Comparison of ENCODE assay signal across 9 cellular contexts in genomic region chr4:142567199-142567598, GRCh38.
DNase-seq lines count a peak whose midpoint lies in the region; ATAC-seq, FAIRE-seq and TF ChIP-seq lines count a peak whose summit lies in the region.
"Had no signal": no experiment of that assay in that cellular context is flagged by ENCODE, and none has a peak within 500 bp of the region (broad histone marks: within the 10 kb centered on the region; RNA-seq: fewer than 3 reads in every experiment).

No MANE protein-coding gene starts in this region.

- H3K4me1 ChIP-seq in SJCRH30 (peaks cover 12% of the 10 kb centered on the region; the same call in 1 of the 2 replicates), ascending aorta (peaks cover 0 to 5% of the 10 kb centered on the region in 2 donors), pancreas (peaks cover 7 to 34% (median 32%) of the 10 kb centered on the region in 3 donors)
- H3K4me1 ChIP-seq: right lobe of liver had no signal

- DNase-seq in G401 (ENCODE audit: low spot score) (peak; percentile 68), SJCRH30 (peak; percentile 35 to 57), ascending aorta (ENCODE audit: low spot score in 2 of 2) (no peak), pancreas (no peak), H4 (ENCODE audit: low spot score) (no peak), dermis blood vessel endothelial cell (no peak)
- DNase-seq: right lobe of liver had no signal

- H3K27ac ChIP-seq in SJCRH30, result no peak overlapping the region
- H3K27ac ChIP-seq in ascending aorta, result peak overlapping the region; percentile 68 to 69
- peak overlapping the region; percentile 50 to 87 (median 73) for H3K27ac ChIP-seq in pancreas
- H3K27ac ChIP-seq: right lobe of liver had no signal

- TF ChIP-seq CTCF in ascending aorta (IDR thresholded peaks at IDR 0.05) (no peak), pancreas (IDR thresholded peaks at IDR 0.05) (no peak)

- intact Hi-C loops in ascending aorta (cut with DNase I) (loop anchor here (5.0 kb wide), 1 partner anchor 215 kb away; no protein-coding TSS in a partner anchor), pancreas (cut with DNase I) (no loop called here)

- WGBS in pancreas, 2 donors, result 53 to 62% methylated on average over 5 of the region's 5 CpGs

- H3K36me3 ChIP-seq in SJCRH30, result no peaks in the 10 kb centered on the region
- no peaks in the 10 kb centered on the region for H3K36me3 ChIP-seq in ascending aorta
- no peaks in the 10 kb centered on the region for H3K36me3 ChIP-seq in pancreas
- H3K36me3 ChIP-seq: right lobe of liver had no signal

- H3K27me3 ChIP-seq in SJCRH30 (no peaks in the 10 kb centered on the region), ascending aorta (no peaks in the 10 kb centered on the region), pancreas (no peaks in the 10 kb centered on the region)
- H3K27me3 ChIP-seq: right lobe of liver had no signal

- H3K9me3 ChIP-seq in SJCRH30 (replicated peaks) (no peaks in the 10 kb centered on the region), ascending aorta (no peaks in the 10 kb centered on the region), pancreas (no peaks in the 10 kb centered on the region)
- H3K9me3 ChIP-seq: right lobe of liver had no signal

- no peak for FAIRE-seq in pancreas (lab: Jason Lieb, UNC)

- H3K4me3 ChIP-seq in SJCRH30 (no peak overlapping the region), ascending aorta (no peak overlapping the region), pancreas (peak overlapping the region in 2 of 4 donors; percentile 23 to 26)
- H3K4me3 ChIP-seq: right lobe of liver had no signal

- ATAC-seq in pancreas (peak in 3 of 4 donors; percentile 43 to 72 (median 61)), HG03442 (IDR thresholded peaks at IDR 0.05; ENCODE audit: unreplicated experiment) (no peak), GM18520 (IDR thresholded peaks at IDR 0.05; ENCODE audit: unreplicated experiment) (no peak)

- in situ Hi-C loops in G401 (cut with HindIII; ENCODE audit: low sequenced_read_pairs), result no loop called here

Comparison
In these comparisons a context has a peak if more than half of its experiments do, and no peak if none do; other contexts are left out.
1. DNase-seq: peak in G401 (single experiment) and SJCRH30 (2 of 2); none in ascending aorta (0 of 2), pancreas (0 of 6), H4 (single experiment) and dermis blood vessel endothelial cell (single experiment).
2. ATAC-seq: peak in pancreas (3 of 4); none in HG03442 (single experiment) and GM18520 (single experiment).